ENCODE assay signal across 13 cellular contexts in the genomic region with DNA sequence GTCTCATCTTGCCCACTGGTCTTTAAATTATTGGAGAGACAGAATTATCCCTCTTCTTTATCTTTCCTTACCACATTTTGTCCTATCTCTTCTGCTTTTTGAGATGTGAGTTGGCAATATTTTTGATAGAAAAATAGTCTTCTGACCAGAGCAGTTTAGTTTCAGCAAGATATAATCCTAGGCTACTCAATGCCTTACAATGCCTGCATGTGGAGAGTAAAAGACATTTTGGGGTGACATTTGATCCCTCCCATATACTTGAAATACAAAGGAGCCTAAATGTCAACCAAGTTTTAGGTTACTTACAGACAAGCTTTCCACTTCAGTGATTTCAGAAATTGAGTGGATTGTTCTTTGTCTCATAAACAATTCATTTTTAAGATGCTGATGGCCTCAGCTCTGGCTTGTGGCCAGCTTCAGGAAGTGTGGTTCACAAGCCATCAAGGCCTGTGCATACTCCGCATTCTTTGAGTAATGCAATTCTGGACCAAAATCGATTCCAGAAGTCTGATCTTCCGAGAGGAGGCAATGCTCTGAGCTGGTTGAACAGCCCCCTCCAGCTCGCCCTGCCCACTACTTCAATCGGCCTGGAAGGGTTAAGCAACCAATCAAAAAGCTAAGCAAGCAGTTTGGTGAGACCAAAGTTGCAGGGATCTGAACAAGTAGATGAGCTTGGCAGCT.
DNase-seq lines count a peak whose midpoint lies in the region; ATAC-seq and TF ChIP-seq lines count a peak whose summit lies in the region.
"Had no signal": no experiment of that assay in that cellular context is flagged by ENCODE, and none has a peak within 500 bp of the region (broad histone marks: within the 10 kb centered on the region; RNA-seq: fewer than 3 reads in every experiment).

No MANE protein-coding gene starts in this region.

- DNase-seq in AG08396 (ENCODE audit: low spot score) (peak; percentile 69), ecto neural progenitor cell (ENCODE audit: low spot score) (peak; percentile 62), mesothelial cell of epicardium (ENCODE audit: low spot score in 2 of 2, unreplicated experiment in 2 of 2) (no peak), superior temporal gyrus (ENCODE audit: extremely low spot score) (no peak), CD14-positive monocyte (ENCODE audit: low spot score) (no peak), KBM-7 (no peak)
- DNase-seq: activated T-cell treated with anti-CD3 and anti-CD28 coated beads, Interleukin-2, amount 50 U/mL, for 72 hours; cerebellar nuclear complex; head of caudate nucleus had no signal

- in situ Hi-C loops in KBM-7 (cut with MboI; ENCODE audit: low pct_unique_long_range_greater_than_20kb, low sequenced_read_pairs), result no loop called here

- no peaks in the 10 kb centered on the region for H3K4me1 Mint-ChIP-seq in IgD-negative memory B cell
- peaks cover 13% of the 10 kb centered on the region for H3K4me1 Mint-ChIP-seq in mesothelial cell of epicardium
- H3K4me1 Mint-ChIP-seq in CD14-positive monocyte, result no peaks in the 10 kb centered on the region
- H3K4me1 Mint-ChIP-seq: B cell; stimulated activated effector memory CD8-positive, alpha-beta T cell treated with anti-CD3 and anti-CD28 coated beads, Interleukin-12 subunit alpha, Interleukin-12 subunit beta, amount 100 ng/mL, for 72 hours had no signal

- peaks cover 2% of the 10 kb centered on the region for H3K27me3 Mint-ChIP-seq in IgD-negative memory B cell
- no peaks in the 10 kb centered on the region for H3K27me3 Mint-ChIP-seq in mesothelial cell of epicardium (ENCODE audit: low read depth)
- peaks cover 4 to 8% (median 4%) of the 10 kb centered on the region in 3 donors for H3K27me3 Mint-ChIP-seq in CD14-positive monocyte (ENCODE audit: low read depth in 3 of 3)
- H3K27me3 Mint-ChIP-seq: B cell had no signal

- H3K36me3 Mint-ChIP-seq in IgD-negative memory B cell, result no peaks in the 10 kb centered on the region
- peaks cover 7% of the 10 kb centered on the region for H3K36me3 Mint-ChIP-seq in mesothelial cell of epicardium
- no peaks in the 10 kb centered on the region for H3K36me3 Mint-ChIP-seq in CD14-positive monocyte
- H3K36me3 Mint-ChIP-seq: stimulated activated effector memory CD8-positive, alpha-beta T cell treated with anti-CD3 and anti-CD28 coated beads, Interleukin-12 subunit alpha, Interleukin-12 subunit beta, amount 100 ng/mL, for 72 hours had no signal

- no peak for ATAC-seq in HG02884 (IDR thresholded peaks at IDR 0.05; ENCODE audit: unreplicated experiment)
- ATAC-seq: activated T-cell treated with anti-CD3 and anti-CD28 coated beads, Interleukin-2, amount 50 U/mL, for 72 hours; stimulated activated effector memory CD8-positive, alpha-beta T cell treated with anti-CD3 and anti-CD28 coated beads, Interleukin-12 subunit alpha, Interleukin-12 subunit beta, amount 100 ng/mL, for 72 hours had no signal

- peak overlapping the region in 2 of 3 donors; percentile 5 to 42 for H3K27ac Mint-ChIP-seq in IgD-negative memory B cell
- peak overlapping the region; percentile 26 for H3K27ac Mint-ChIP-seq in mesothelial cell of epicardium
- H3K27ac Mint-ChIP-seq in CD14-positive monocyte, result no peak overlapping the region
- H3K27ac Mint-ChIP-seq: activated T-cell treated with anti-CD3 and anti-CD28 coated beads, Interleukin-2, amount 50 U/mL, for 72 hours; B cell; stimulated activated effector memory CD8-positive, alpha-beta T cell treated with anti-CD3 and anti-CD28 coated beads, Interleukin-12 subunit alpha, Interleukin-12 subunit beta, amount 100 ng/mL, for 72 hours had no signal

- no peak overlapping the region for H3K4me3 Mint-ChIP-seq in IgD-negative memory B cell
- no peak overlapping the region for H3K4me3 Mint-ChIP-seq in mesothelial cell of epicardium
- H3K4me3 Mint-ChIP-seq in CD14-positive monocyte, result no peak overlapping the region
- H3K4me3 Mint-ChIP-seq: activated T-cell treated with anti-CD3 and anti-CD28 coated beads, Interleukin-2, amount 50 U/mL, for 72 hours; B cell; stimulated activated effector memory CD8-positive, alpha-beta T cell treated with anti-CD3 and anti-CD28 coated beads, Interleukin-12 subunit alpha, Interleukin-12 subunit beta, amount 100 ng/mL, for 72 hours had no signal

- H3K9me3 Mint-ChIP-seq in IgD-negative memory B cell (peaks cover 0 to 7% (median 1%) of the 10 kb centered on the region in 3 donors), mesothelial cell of epicardium (peaks cover 14% of the 10 kb centered on the region), CD14-positive monocyte (peaks cover 0 to 4% (median 2%) of the 10 kb centered on the region in 7 donors)

- no peak for TF ChIP-seq CTCF in mesothelial cell of epicardium (IDR thresholded peaks at IDR 0.05; ENCODE audit: unreplicated experiment)
- no peak for TF ChIP-seq CTCF in CD14-positive monocyte (IDR thresholded peaks at IDR 0.05)

- intact Hi-C loops in CD14-positive monocyte (cut with micrococcal nuclease), result no loop called here

Comparison
In these comparisons a context has a peak if more than half of its experiments do, and no peak if none do; other contexts are left out.
1. DNase-seq: peak in AG08396 (single experiment) and ecto neural progenitor cell (single experiment); none in mesothelial cell of epicardium (0 of 2), superior temporal gyrus (single experiment), CD14-positive monocyte (single experiment) and KBM-7 (single experiment).
2. H3K27ac Mint-ChIP-seq: peak in IgD-negative memory B cell (2 of 3) and mesothelial cell of epicardium (single experiment); none in CD14-positive monocyte (0 of 7).